11 cellular contexts compared by ENCODE assay signal in the genomic region with DNA sequence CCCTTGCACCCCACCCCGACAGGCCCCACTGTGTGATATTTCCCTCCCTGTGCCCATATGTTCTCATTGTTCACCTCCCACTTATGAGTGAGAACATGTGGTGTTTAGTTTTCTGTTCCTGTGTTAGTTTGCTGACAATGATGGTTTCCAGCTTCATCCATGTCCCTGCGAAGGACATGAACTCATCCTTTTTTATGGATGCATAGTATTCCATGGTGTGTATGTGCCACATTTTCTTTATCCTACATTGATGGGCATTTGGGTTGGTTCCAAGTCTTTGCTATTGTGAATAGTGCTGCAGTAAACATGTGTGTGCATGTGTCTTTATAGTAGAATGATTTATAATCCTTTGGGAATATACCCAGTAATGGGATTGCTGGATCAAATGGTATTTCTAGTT. TPM values are rescaled to one million over a fixed set of nuclear protein-coding genes. Genes with fewer than 3 reads are reported as not detected.
DNase-seq lines count a peak whose midpoint lies in the region; ATAC-seq, FAIRE-seq and TF ChIP-seq lines count a peak whose summit lies in the region.
"Not testable (repeated sequence)": the region's sequence is repeated elsewhere in the genome, so short reads cannot be mapped to it uniquely, and the experiment has no call there.
"Had no signal": no experiment of that assay in that cellular context is flagged by ENCODE, and none has a peak within 500 bp of the region (broad histone marks: within the 10 kb centered on the region; RNA-seq: fewer than 3 reads in every experiment).

No MANE protein-coding gene starts in this region.

- not testable (repeated sequence) for FAIRE-seq in K562 (lab: Jason Lieb, UNC)

- CTCF ChIA-PET in HEK293 (lab: Yijun Ruan, JAX); K562 (lab: Yijun Ruan, JAX; ENCODE audit: low intra/inter-chr PET ratio): not testable (repeated sequence)

- H3K9ac ChIP-seq in K562 (ENCODE audit: insufficient read depth in 1 of 2, low read depth in 2 of 2, low read length in 2 of 2): not testable (repeated sequence)

- DNase-seq in K562 (ENCODE audit: extremely low read depth in 1 of 4, low spot score in 3 of 4); endothelial cell (ENCODE audit: low spot score); progenitor cell of endocrine pancreas (ENCODE audit: low spot score, unreplicated experiment); type B pancreatic cell (ENCODE audit: extremely low spot score, unreplicated experiment): not testable (repeated sequence)

- not testable (repeated sequence) for H3K27me3 ChIP-seq in K562 (ENCODE audit: control insufficient read depth in 2 of 2, insufficient read depth in 2 of 2, low read length in 2 of 2)

- H3K36me3 ChIP-seq in HEK293 (ENCODE audit: control insufficient read depth in 2 of 2, insufficient read depth in 1 of 2, low read length in 2 of 2); K562 (ENCODE audit: control insufficient read depth, insufficient read depth, low read length): not testable (repeated sequence)

- H3K4me2 ChIP-seq in K562 (ENCODE audit: insufficient read depth, low read length): not testable (repeated sequence)

- intact Hi-C loops in K562 (cut with micrococcal nuclease): not testable (repeated sequence)

- in situ Hi-C loops in K562 (cut with MboI): not testable (repeated sequence)

- not testable (repeated sequence) for TF ChIP-seq EP300 in K562 (IDR thresholded peaks at IDR 0.05; ENCODE audit: low read length)

- H3K27ac ChIP-seq in HEK293 (ENCODE audit: extremely low read depth, low read depth, low read length); K562 (ENCODE audit: extremely low read depth, low read depth, low read length): not testable (repeated sequence)

- not testable (repeated sequence) for H3K27ac Mint-ChIP-seq in endothelial cell (ENCODE audit: unreplicated experiment)
- H3K27ac Mint-ChIP-seq in progenitor cell of endocrine pancreas (peak overlapping the region; percentile 44), type B pancreatic cell (peak overlapping the region; percentile 42)

- H3K27me3 Mint-ChIP-seq in endothelial cell (ENCODE audit: unreplicated experiment); progenitor cell of endocrine pancreas; type B pancreatic cell: not testable (repeated sequence)

- not testable (repeated sequence) for H3K9me3 ChIP-seq in HEK293 (ENCODE audit: control insufficient read depth, insufficient read depth, low read depth, low read length); K562 (replicated peaks; ENCODE audit: control insufficient read depth, insufficient read depth, low read depth, low read length)

- not testable (repeated sequence) for H2AFZ ChIP-seq in K562 (ENCODE audit: low read depth, low read length)

- H3K9me1 ChIP-seq in K562 (ENCODE audit: control insufficient read depth, insufficient read depth, low read length): not testable (repeated sequence)

- TF ChIP-seq POLR2A in K562 (conservative IDR thresholded peaks at IDR 0.05): not testable (repeated sequence)

- H3K36me3 Mint-ChIP-seq in endothelial cell (ENCODE audit: low read depth, unreplicated experiment): not testable (repeated sequence)
- H3K36me3 Mint-ChIP-seq in progenitor cell of endocrine pancreas (ENCODE audit: insufficient read depth): peaks cover 67% of the 10 kb centered on the region
- H3K36me3 Mint-ChIP-seq in type B pancreatic cell: peaks cover 72% of the 10 kb centered on the region

- H4K20me1 ChIP-seq in K562 (replicated peaks; ENCODE audit: control insufficient read depth, insufficient read depth, low read length): not testable (repeated sequence)

- H3K4me1 ChIP-seq in HEK293 (ENCODE audit: control insufficient read depth, insufficient read depth, low read length): not testable (repeated sequence)
- H3K4me1 ChIP-seq in K562 (replicated peaks in 1 of 2; ENCODE audit: control insufficient read depth in 2 of 2, insufficient read depth in 2 of 2, low read length in 2 of 2): peaks cover 16 to 39% of the 10 kb centered on the region in 2 experiments

- TF ChIP-seq RAD21 in K562 (CRISPR knock-in tag; conservative IDR thresholded peaks at IDR 0.05 in 1 of 2, IDR thresholded peaks at IDR 0.05 in 1 of 2): not testable (repeated sequence)

- H3K9me3 Mint-ChIP-seq in endothelial cell (ENCODE audit: unreplicated experiment); progenitor cell of endocrine pancreas (ENCODE audit: low read depth); type B pancreatic cell: not testable (repeated sequence)

- WGBS in K562 (ENCODE audit: insufficient coverage, low coverage, missing lambda C conversion rate): 95% methylated on average over 2 of the region's 2 CpGs

- not testable (repeated sequence) for ATAC-seq in K562

- H3K4me3 ChIP-seq in HEK293 (ENCODE audit: low read depth, low read length); K562: not testable (repeated sequence)

- POLR2A ChIA-PET in HEK293 (lab: Yijun Ruan, JAX); K562 (lab: Yijun Ruan, JAX): not testable (repeated sequence)

- H3K79me2 ChIP-seq in K562 (ENCODE audit: control insufficient read depth, insufficient read depth, low read length): not testable (repeated sequence)

- TF ChIP-seq CTCF in HEK293 (tag by site-specific recombination; IDR thresholded peaks at IDR 0.05); K562 (IDR thresholded peaks at IDR 0.05 in 2 of 3, conservative IDR thresholded peaks at IDR 0.05 in 1 of 3; ENCODE audit: insufficient read depth in 2 of 3, low read depth in 1 of 3, low read length in 3 of 3); endothelial cell (IDR thresholded peaks at IDR 0.05; ENCODE audit: unreplicated experiment); progenitor cell of endocrine pancreas (IDR thresholded peaks at IDR 0.05; ENCODE audit: unreplicated experiment); type B pancreatic cell (conservative IDR thresholded peaks at IDR 0.05): not testable (repeated sequence)

- not testable (repeated sequence) for BruUV-seq in K562 (replicated peaks; lab: Mats Ljungman, UMichigan)

- H3K4me3 Mint-ChIP-seq in endothelial cell (ENCODE audit: unreplicated experiment): peak overlapping the region; percentile 71
- not testable (repeated sequence) for H3K4me3 Mint-ChIP-seq in progenitor cell of endocrine pancreas (ENCODE audit: low read depth); type B pancreatic cell

- H3K4me1 Mint-ChIP-seq in endothelial cell (ENCODE audit: unreplicated experiment) (peaks cover 39% of the 10 kb centered on the region), progenitor cell of endocrine pancreas (ENCODE audit: low read depth) (peaks cover 45% of the 10 kb centered on the region), type B pancreatic cell (ENCODE audit: unreplicated experiment) (peaks cover 28% of the 10 kb centered on the region)

TF ChIP-seq in HEK293, 187 proteins besides CTCF, POLR2A, EP300 and RAD21:
- TF ChIP-seq ZNF146 (tag by site-specific recombination; IDR thresholded peaks at IDR 0.05): peak; percentile 70

TF ChIP-seq in K562, 482 proteins besides CTCF, POLR2A, EP300 and RAD21:
- TF ChIP-seq ZNF146 (CRISPR knock-in tag; IDR thresholded peaks at IDR 0.05; ENCODE audit: unreplicated experiment): peak; percentile 52

RNA-seq across cellular contexts. Expression of a gene that starts 50.3 kb away (rescaled TPM):
- 13.6 and 52.6 TPM in 2 replicates for total RNA-seq in K562 (2011; cell fraction: chromatin; rRNA removed; ENCODE audit: low replicate concordance)
- total RNA-seq in K562 (2011; cell fraction: nucleolus; rRNA removed): 11.7 and 15.3 TPM in 2 replicates
- total RNA-seq in K562 (2011; cell fraction: nucleoplasm; rRNA removed): 23.2 and 31.9 TPM in 2 replicates
- 5.6 and 7.1 TPM in 2 replicates for total RNA-seq in K562 (2014; rRNA removed)
- 5.9 and 8.0 TPM in 2 replicates for total RNA-seq in K562 (2014; rRNA removed; fragmentation: Illumina TruSeq; extraction: Trizol)
- total RNA-seq in K562 (2015; rRNA removed; fragmentation: Illumina TruSeq; extraction: Trizol): 7.1 and 7.5 TPM in 2 replicates
- total RNA-seq in K562 (2021): 8.7 and 9.0 TPM in 2 replicates
- 4.7 and 6.7 TPM in 2 replicates for polyA plus RNA-seq in K562 (2011; rRNA removed)
- 3.0 and 4.7 TPM in 2 replicates for polyA plus RNA-seq in K562 (2011; cell fraction: cytosol; rRNA removed)
- 13.1 and 17.8 TPM in 2 replicates for polyA plus RNA-seq in K562 (2011; cell fraction: nucleus; rRNA removed)
- polyA plus RNA-seq in K562 (2012): 4.0 and 4.8 TPM in 2 replicates
- 3.5 and 3.9 TPM in 2 replicates for polyA plus RNA-seq in K562 (2014; fragmentation: Illumina TruSeq; extraction: Trizol)
- polyA plus RNA-seq in K562 (2014; fragmentation: Nextera tagmentation; extraction: Ambion mirVana): 1 to 10 TPM; 2.3 to 6.7 TPM
- polyA plus RNA-seq in K562 (2014; rRNA removed): 4.7 and 8.1 TPM in 2 replicates
- polyA minus RNA-seq in K562 (2011; rRNA and poly(A)+ RNA removed): 18.2 and 28.5 TPM in 2 replicates
- 4.7 and 5.2 TPM in 2 replicates for polyA minus RNA-seq in K562 (2011; cell fraction: cytosol; rRNA and poly(A)+ RNA removed)
- 19.8 and 25.3 TPM in 2 replicates for polyA minus RNA-seq in K562 (2011; cell fraction: nucleus; rRNA and poly(A)+ RNA removed)
- total RNA-seq in endothelial cell (ENCODE audit: unreplicated experiment): 13.3 TPM
- total RNA-seq in progenitor cell of endocrine pancreas: 296 and 306 TPM in 2 replicates
- 250 and 255 TPM in 2 replicates for total RNA-seq in type B pancreatic cell (ENCODE audit: low replicate concordance)
- total RNA-seq: B cell; CD4-positive, alpha-beta memory T cell; CD4-positive, alpha-beta T cell; CD8-positive, alpha-beta memory T cell; CD8-positive, alpha-beta T cell had no signal
- polyA plus RNA-seq: CD4-positive, alpha-beta memory T cell; CD4-positive, CD25-positive, alpha-beta regulatory T cell; CD8-positive, alpha-beta memory T cell had no signal
